Comparison of ENCODE assay signal across 20 cellular contexts in genomic region chr2:33168425-33168824, GRCh38.
"Had no signal": no experiment of that assay in that cellular context is flagged by ENCODE, and none has a peak within 500 bp of the region (broad histone marks: within the 10 kb centered on the region; RNA-seq: fewer than 3 reads in every experiment).

No MANE protein-coding gene starts in this region.

- ATAC-seq: activated naive CD4-positive, alpha-beta T cell treated with anti-CD3 and anti-CD28 coated beads, Interleukin-2, amount 50 U/mL, for 72 hours; activated T-cell treated with anti-CD3 and anti-CD28 coated beads, Interleukin-2, amount 50 U/mL, for 72 hours; foreskin keratinocyte; left lung; stimulated activated naive CD8-positive, alpha-beta T cell treated with anti-CD3 and anti-CD28 coated beads, Interleukin-15, amount 100 ng/mL, for 72 hours had no signal

- H3K4me2 ChIP-seq: neural progenitor cell had no signal

- H3K36me3 Mint-ChIP-seq: memory B cell had no signal

- H3K27me3 ChIP-seq: foreskin keratinocyte, left lung, neural progenitor cell, right atrium auricular region, testis had no signal

- H2AFZ ChIP-seq: neural progenitor cell had no signal

- H3K4me1 Mint-ChIP-seq: endodermal cell; memory B cell; neural progenitor cell; stimulated activated naive CD8-positive, alpha-beta T cell treated with anti-CD3 and anti-CD28 coated beads, Interleukin-15, amount 100 ng/mL, for 72 hours had no signal

- H3K4me3 Mint-ChIP-seq: activated T-cell treated with anti-CD3 and anti-CD28 coated beads, Interleukin-2, amount 50 U/mL, for 72 hours; endodermal cell; memory B cell; neural progenitor cell; stimulated activated naive CD8-positive, alpha-beta T cell treated with anti-CD3 and anti-CD28 coated beads, Interleukin-15, amount 100 ng/mL, for 72 hours; T-helper 1 cell treated with Interleukin-12 subunit alpha and Interleukin-12 subunit beta and Interleukin-4 antibody, amounts not matched to agents 30 μg/mL and 1 μg/mL, for 36 hours had no signal

- H3K9me3 ChIP-seq: left lung, prostate gland, right atrium auricular region, testis had no signal

- DNase-seq: activated CD4-positive, alpha-beta T cell treated with anti-CD3 and anti-CD28 coated beads, Interleukin-2, amount 50 U/mL, for 4 hours; activated gamma-delta T cell; activated T-cell treated with anti-CD3 and anti-CD28 coated beads, Interleukin-2, amount 50 U/mL, for 72 hours; caudate nucleus; endodermal cell; foreskin keratinocyte; hippocampal formation; islet precursor cell; left lung; stimulated activated CD4-positive, alpha-beta T cell treated with anti-CD3 and anti-CD28 coated beads, Interleukin-15, amount 100 ng/mL, for 24 hours; stimulated activated CD4-positive, alpha-beta T cell treated with anti-CD3 and anti-CD28 coated beads, Interleukin-2, amount 100 ng/mL, for 48 hours; stimulated activated naive CD8-positive, alpha-beta T cell treated with anti-CD3 and anti-CD28 coated beads, Interleukin-15, amount 100 ng/mL, for 72 hours; testis had no signal

- H3K4me1 ChIP-seq: left lung, neural progenitor cell, prostate gland had no signal

- H3K9me3 Mint-ChIP-seq: activated naive CD4-positive, alpha-beta T cell treated with anti-CD3 and anti-CD28 coated beads, Interleukin-2, amount 50 U/mL, for 72 hours; activated T-cell treated with anti-CD3 and anti-CD28 coated beads, Interleukin-2, amount 50 U/mL, for 72 hours; neural progenitor cell; stimulated activated naive CD8-positive, alpha-beta T cell treated with anti-CD3 and anti-CD28 coated beads, Interleukin-15, amount 100 ng/mL, for 72 hours; T-helper 1 cell treated with Interleukin-12 subunit alpha and Interleukin-12 subunit beta and Interleukin-4 antibody, amounts not matched to agents 30 μg/mL and 1 μg/mL, for 36 hours had no signal

- H3K27ac Mint-ChIP-seq: activated naive CD4-positive, alpha-beta T cell treated with anti-CD3 and anti-CD28 coated beads, Interleukin-2, amount 50 U/mL, for 72 hours; activated T-cell treated with anti-CD3 and anti-CD28 coated beads, Interleukin-2, amount 50 U/mL, for 72 hours; memory B cell; neural progenitor cell; T-helper 1 cell treated with Interleukin-12 subunit alpha and Interleukin-12 subunit beta and Interleukin-4 antibody, amounts not matched to agents 30 μg/mL and 1 μg/mL, for 36 hours had no signal

- H3K9ac ChIP-seq: neural progenitor cell had no signal

- H3K36me3 ChIP-seq: left lung, neural progenitor cell, prostate gland, right atrium auricular region had no signal

- H3K27ac ChIP-seq: epithelial cell of prostate, foreskin keratinocyte, left lung, neural progenitor cell, prostate gland, right atrium auricular region had no signal

- H3K4me3 ChIP-seq: left lung, neural progenitor cell, prostate gland, right atrium auricular region, testis had no signal
